8 cellular contexts compared by ENCODE assay signal in the genomic region with DNA sequence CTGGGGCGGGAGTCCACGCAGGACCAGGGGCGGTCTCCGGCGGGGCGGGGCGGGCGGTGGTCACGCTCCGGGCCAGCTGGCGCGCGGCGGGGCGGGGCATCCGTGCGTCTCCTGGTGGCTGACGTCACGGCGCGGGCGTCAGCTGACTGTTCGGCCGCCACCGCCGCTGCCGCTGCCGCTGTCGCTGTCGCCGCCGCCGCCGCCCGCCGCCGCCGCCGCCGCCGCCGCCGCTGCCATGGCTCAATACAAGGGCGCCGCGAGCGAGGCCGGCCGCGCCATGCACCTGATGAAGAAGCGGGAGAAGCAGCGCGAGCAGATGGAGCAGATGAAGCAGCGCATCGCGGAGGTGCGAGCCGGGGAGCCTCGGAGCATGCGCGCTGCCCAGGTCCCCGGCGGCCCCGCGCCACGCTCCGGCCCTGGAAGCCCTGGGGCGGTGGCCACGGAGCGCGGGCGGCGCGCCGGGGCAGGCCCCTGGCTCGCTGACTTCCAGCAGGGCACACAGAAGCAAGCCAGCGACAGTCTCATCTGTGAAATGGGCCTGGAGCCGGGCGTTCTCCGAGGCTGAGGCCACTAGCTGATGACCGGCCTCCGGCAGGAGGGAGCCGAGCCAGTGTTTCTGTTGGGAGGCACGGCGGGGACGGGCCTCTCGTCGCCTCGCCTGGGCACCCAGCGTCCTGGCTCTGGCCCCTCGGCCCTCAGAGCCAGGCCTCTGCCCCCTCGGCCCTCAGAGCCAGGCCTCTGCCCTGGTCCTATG. TPM values are rescaled to one million over a fixed set of nuclear protein-coding genes. Genes with fewer than 3 reads are reported as not detected.
DNase-seq lines count a peak whose midpoint lies in the region; ATAC-seq lines count a peak whose summit lies in the region.

Gene FAM50A, plus strand, starts transcription at position 141 of the 754 bp plus-strand sequence. Its CDS starts 95 bp downstream, at position 236.

- peak within 1 kb of the TSS; percentile 81 to 92 for H3K4ac ChIP-seq in mesenchymal stem cell (ENCODE audit: low read depth in 1 of 2, low read length in 2 of 2)

- peak within 1 kb of the TSS; percentile 7 for H2BK15ac ChIP-seq in mesenchymal stem cell (ENCODE audit: low read depth, poor library complexity, severe bottlenecking)

- H3K4me3 Mint-ChIP-seq in effector memory CD8-positive, alpha-beta T cell, result peak within 1 kb of the TSS; percentile 78 to 84

- H3K14ac ChIP-seq in mesenchymal stem cell (ENCODE audit: low read length in 2 of 2), result peak within 1 kb of the TSS in 1 of 2 experiments; percentile 70

- H2AK5ac ChIP-seq in mesenchymal stem cell (ENCODE audit: low read length, severe bottlenecking), result no peak within 1 kb of the TSS

- no peaks in the 10 kb centered on the region for H3K9me3 ChIP-seq in mesenchymal stem cell (ENCODE audit: control insufficient read depth, low read length)

- H3K4me1 Mint-ChIP-seq in effector memory CD8-positive, alpha-beta T cell (ENCODE audit: low read depth in 2 of 2), result peaks cover 0 to 17% of the 10 kb centered on the region in 2 donors

- H3K27ac ChIP-seq in mesenchymal stem cell (ENCODE audit: low read length, poor library complexity, severe bottlenecking), result peak within 1 kb of the TSS; percentile 47

- no peak within 1 kb of the TSS for H2AFZ ChIP-seq in mesenchymal stem cell (ENCODE audit: low read depth, low read length)

- 1% methylated on average over 32 of the region's 92 CpGs for WGBS in mesenchymal stem cell

- H3K79me1 ChIP-seq in mesenchymal stem cell (replicated peaks; ENCODE audit: low read length, poor library complexity, severe bottlenecking), result peaks cover 11% of the 10 kb centered on the region

- H4K91ac ChIP-seq in mesenchymal stem cell (ENCODE audit: low read length), result peak within 1 kb of the TSS; percentile 70

- no peak within 1 kb of the TSS for H3K23ac ChIP-seq in mesenchymal stem cell (ENCODE audit: low read length in 2 of 2)

- peak within 1 kb of the TSS; percentile 64 to 79 for H3K4me3 ChIP-seq in mesenchymal stem cell (ENCODE audit: insufficient read depth in 1 of 2, low read depth in 1 of 2, low read length in 2 of 2)

- H3K27me3 ChIP-seq in mesenchymal stem cell (ENCODE audit: control insufficient read depth in 1 of 2, insufficient read depth in 1 of 2, low read length in 2 of 2), result no peaks in the 10 kb centered on the region

- peaks cover 24% of the 10 kb centered on the region for H3K4me1 ChIP-seq in mesenchymal stem cell (ENCODE audit: control insufficient read depth, insufficient read depth, low read depth, low read length)

- peak within 1 kb of the TSS; percentile 72 for H3K4me2 ChIP-seq in mesenchymal stem cell (ENCODE audit: low read length, poor library complexity, severe bottlenecking)

- H3K9me3 Mint-ChIP-seq in effector memory CD8-positive, alpha-beta T cell, result no peaks in the 10 kb centered on the region

- H3K27me3 Mint-ChIP-seq in effector memory CD8-positive, alpha-beta T cell, result no peaks in the 10 kb centered on the region

- H3K27ac Mint-ChIP-seq in effector memory CD8-positive, alpha-beta T cell, result peak within 1 kb of the TSS; percentile 79 to 89

- H3K18ac ChIP-seq in mesenchymal stem cell (ENCODE audit: low read depth in 1 of 2, low read length in 2 of 2), result peak within 1 kb of the TSS; percentile 70 to 96

- H2BK12ac ChIP-seq in mesenchymal stem cell (ENCODE audit: low read length in 2 of 2), result peak within 1 kb of the TSS in 1 of 2 experiments; percentile 33

- peaks cover 61 to 80% of the 10 kb centered on the region in 2 experiments for H3K36me3 ChIP-seq in mesenchymal stem cell (ENCODE audit: control insufficient read depth in 1 of 2, insufficient read depth in 2 of 2, low read depth in 1 of 2, low read length in 2 of 2)

- peak; percentile 51 for ATAC-seq in HG03025 (IDR thresholded peaks at IDR 0.05; ENCODE audit: low FRiP score, unreplicated experiment)
- peak; percentile 73 for ATAC-seq in effector memory CD8-positive, alpha-beta T cell (replicated peaks)

- H3K36me3 Mint-ChIP-seq in effector memory CD8-positive, alpha-beta T cell (ENCODE audit: insufficient read depth), result peaks cover 29% of the 10 kb centered on the region

- peak within 1 kb of the TSS; percentile 88 for H3K9ac ChIP-seq in mesenchymal stem cell (ENCODE audit: low read length)

- peak within 1 kb of the TSS; percentile 83 for H2BK120ac ChIP-seq in mesenchymal stem cell (ENCODE audit: low read depth, low read length)

- H4K8ac ChIP-seq in mesenchymal stem cell (ENCODE audit: low read length), result peak within 1 kb of the TSS; percentile 91

- H2BK5ac ChIP-seq in mesenchymal stem cell (ENCODE audit: low read depth, low read length, poor library complexity, severe bottlenecking), result no peak within 1 kb of the TSS

- peak; percentile 35 for DNase-seq in SKM-1 treated with dmso at 0.1 percent for 144 hours (lab: John Stamatoyannopoulos, UW; ENCODE audit: unreplicated experiment)
- no peak for DNase-seq in SKM-1 (lab: John Stamatoyannopoulos, UW; ENCODE audit: unreplicated experiment)
- DNase-seq in NCI-H460 (ENCODE audit: extremely low read depth, low read depth), result peak; percentile 52
- peak; percentile 87 for DNase-seq in activated CD8-positive, alpha-beta memory T cell treated with anti-CD3 and anti-CD28 coated beads for 24 hours
- peak; percentile 56 to 67 (median 58) for DNase-seq in effector memory CD8-positive, alpha-beta T cell
- DNase-seq in mesenchymal stem cell, result peak; percentile 65
- DNase-seq in stimulated activated CD8-positive, alpha-beta memory T cell treated with anti-CD3 and anti-CD28 coated beads, Interleukin-15, amount 100 ng/mL, for 1 hour (ENCODE audit: low read depth), result peak; percentile 24

RNA-seq across cellular contexts. Expression of gene FAM50A, which starts in this region (rescaled TPM):
- 62.2 and 67.5 TPM in 2 replicates for total RNA-seq in NCI-H460 (2014; rRNA removed; shearing (Covaris generic))
- polyA plus RNA-seq in NCI-H460 (2014; cell fraction: nucleus; rRNA removed), result 51.2 and 60.7 TPM in 2 replicates
- polyA plus RNA-seq in mesenchymal stem cell (2013, experiment 1 of 2), result 129 TPM
- 129 TPM for polyA plus RNA-seq in mesenchymal stem cell (2013, experiment 2 of 2)
